Comparison of ENCODE assay signal across 23 cellular contexts in genomic region chr3:193719735-193720134, GRCh38.
"Had no signal": no experiment of that assay in that cellular context is flagged by ENCODE, and none has a peak within 500 bp of the region (broad histone marks: within the 10 kb centered on the region; RNA-seq: fewer than 3 reads in every experiment).

No MANE protein-coding gene starts in this region.

- DNase-seq: islet precursor cell; left lung; mesendoderm; naive B cell; natural killer cell; nephron progenitor cell; ovary; right lobe of liver; stimulated activated CD4-positive, alpha-beta T cell treated with anti-CD3 and anti-CD28 coated beads, Interleukin-1b, Interleukin-23, amount 100 ng/mL, for 48 hours; stimulated activated CD4-positive, alpha-beta T cell treated with anti-CD3 and anti-CD28 coated beads, Interleukin-2, amount 100 ng/mL, for 48 hours; stimulated activated CD4-positive, alpha-beta T cell treated with anti-CD3 and anti-CD28 coated beads, Interleukin-4, amount 100 ng/mL, for 4 hours; stimulated activated CD8-positive, alpha-beta memory T cell treated with anti-CD3 and anti-CD28 coated beads, Interleukin-4, amount 100 ng/mL, for 48 hours; stimulated activated naive CD4-positive, alpha-beta T cell treated with Interleukin-2 at 50 U/mL for 16 hours; stimulated activated naive CD8-positive, alpha-beta T cell treated with anti-CD3 and anti-CD28 coated beads, Interleukin-15, amount 100 ng/mL, for 72 hours; substantia nigra; uterus had no signal

- H3K9me3 ChIP-seq: right lobe of liver had no signal

- H3K27ac ChIP-seq: hepatocyte, left lung, neural progenitor cell, ovary, right atrium auricular region, right lobe of liver, tibial nerve, uterus had no signal

- H3K4me2 ChIP-seq: hepatocyte, neural progenitor cell, smooth muscle cell had no signal

- H3K4me3 ChIP-seq: hepatocyte, left lung, lung, neural progenitor cell, ovary, right atrium auricular region, right lobe of liver, smooth muscle cell, tibial nerve, uterus had no signal

- ATAC-seq: left lung; natural killer cell; stimulated activated memory B cell treated with anti-CD40 and anti-IgM and Interleukin-4, amounts not matched to agents 10 μg/mL and 1 μg/mL and 100 μg/mL, for 72 hours; stimulated activated naive CD8-positive, alpha-beta T cell treated with anti-CD3 and anti-CD28 coated beads, Interleukin-15, amount 100 ng/mL, for 72 hours had no signal

- H2AFZ ChIP-seq: hepatocyte, neural progenitor cell had no signal

- H3K9ac ChIP-seq: neural progenitor cell had no signal

- H3K4me1 ChIP-seq: neural progenitor cell, right atrium auricular region, right lobe of liver, tibial nerve, uterus had no signal

- H3K36me3 ChIP-seq: left lung, neural progenitor cell, ovary, right atrium auricular region, right lobe of liver, tibial nerve, uterus had no signal

- H3K27me3 ChIP-seq: hepatocyte, left lung, neural progenitor cell, ovary, right atrium auricular region, right lobe of liver, tibial nerve, uterus had no signal
